ENCODE assay signal across 28 cellular contexts in genomic region chr12:91819132-91819447, GRCh38.
DNase-seq lines count a peak whose midpoint lies in the region; ATAC-seq, FAIRE-seq and TF ChIP-seq lines count a peak whose summit lies in the region.
"Had no signal": no experiment of that assay in that cellular context is flagged by ENCODE, and none has a peak within 500 bp of the region (broad histone marks: within the 10 kb centered on the region; RNA-seq: fewer than 3 reads in every experiment).

No MANE protein-coding gene starts in this region.

- no peak overlapping the region for H2BK12ac ChIP-seq in neuronal stem cell (ENCODE audit: low read length)

- CTCF ChIA-PET in HepG2 (lab: Yijun Ruan, JAX; ENCODE audit: low intra/inter-chr PET ratio, low total read pairs): no interaction called here

- H2AFZ ChIP-seq in HepG2 (ENCODE audit: low read length) (no peak overlapping the region), neuronal stem cell (ENCODE audit: low read length) (peak overlapping the region; percentile 48)
- H2AFZ ChIP-seq: parathyroid adenoma, PC-9 had no signal

- FAIRE-seq in HepG2 (lab: Jason Lieb, UNC) (no peak), GM19239 (lab: Jason Lieb, UNC) (no peak)
- FAIRE-seq: GM12892 had no signal

- H3K9me3 ChIP-seq in liver (ENCODE audit: control insufficient read depth in 4 of 4, low read length in 3 of 4) (peaks cover 0 to 3% (median 0%) of the 10 kb centered on the region in 4 donors), HepG2 (ENCODE audit: low read length) (no peaks in the 10 kb centered on the region), neuronal stem cell (replicated peaks in 1 of 2; ENCODE audit: control insufficient read depth in 2 of 2, insufficient read depth in 1 of 2, low read depth in 1 of 2, low read length in 2 of 2) (no peaks in the 10 kb centered on the region)
- H3K9me3 ChIP-seq: stomach, uterus had no signal

- TF ChIP-seq RAD21 in liver (IDR thresholded peaks at IDR 0.05): peak; percentile 55 to 62
- TF ChIP-seq RAD21 in HepG2 (CRISPR knock-in tag; IDR thresholded peaks at IDR 0.05): no peak

- H4K91ac ChIP-seq in neuronal stem cell (ENCODE audit: low read depth, low read length, poor library complexity): no peak overlapping the region

- H3K27me3 ChIP-seq in liver (ENCODE audit: control insufficient read depth in 4 of 4, insufficient read depth in 4 of 4, low read length in 3 of 4): no peaks in the 10 kb centered on the region
- no peaks in the 10 kb centered on the region; a peak in 1 of 5 replicates for H3K27me3 ChIP-seq in HepG2 (ENCODE audit: control insufficient read depth in 1 of 2, insufficient read depth in 2 of 2, low read length in 2 of 2)
- H3K27me3 ChIP-seq in neuronal stem cell (ENCODE audit: control insufficient read depth in 3 of 3, insufficient read depth in 3 of 3, low read depth in 1 of 3, low read length in 3 of 3): no peaks in the 10 kb centered on the region
- H3K27me3 ChIP-seq: stomach, uterus had no signal

- no peak overlapping the region for H3K18ac ChIP-seq in neuronal stem cell (ENCODE audit: low read length)

- no peaks in the 10 kb centered on the region for H3K79me1 ChIP-seq in neuronal stem cell (ENCODE audit: low read depth, low read length)

- H3K23ac ChIP-seq in neuronal stem cell (ENCODE audit: low read depth, low read length, poor library complexity): no peak overlapping the region

- H2BK120ac ChIP-seq in neuronal stem cell (ENCODE audit: low read depth, low read length): no peak overlapping the region

- H3K4me3 ChIP-seq in liver (ENCODE audit: low read depth in 1 of 3, low read length in 3 of 3): no peak overlapping the region
- H3K4me3 ChIP-seq in HepG2 (replicated peaks in 1 of 3; ENCODE audit: insufficient read depth in 1 of 3, low read depth in 2 of 3, low read length in 3 of 3): no peak overlapping the region
- no peak overlapping the region for H3K4me3 ChIP-seq in fibroblast of villous mesenchyme (ENCODE audit: low read depth, low read length)
- no peak overlapping the region for H3K4me3 ChIP-seq in neuronal stem cell (ENCODE audit: low read length in 2 of 2)
- H3K4me3 ChIP-seq: lung, PC-9, skin epidermis, stomach, uterus had no signal

- in situ Hi-C loops in HepG2 (cut with HindIII; ENCODE audit: extremely low pct_ligation_motif_present, low pct_unique_long_range_greater_than_20kb): loop anchor here (10.0 kb wide), 2 partner anchors 326 to 756 kb away; partner anchors contain the start of gene BTG1

- TF ChIP-seq CTCF in liver (IDR thresholded peaks at IDR 0.05; ENCODE audit: low read depth, low read length, missing input control) (no peak), HepG2 (CRISPR knock-in tag; IDR thresholded peaks at IDR 0.05) (no peak), fibroblast of villous mesenchyme (IDR thresholded peaks at IDR 0.05; ENCODE audit: insufficient read depth, low read depth, low read length) (no peak), endothelial cell (IDR thresholded peaks at IDR 0.05; ENCODE audit: unreplicated experiment) (no peak)

- H3K27ac ChIP-seq in liver (ENCODE audit: low read depth in 1 of 2, low read length in 2 of 2) (peak overlapping the region; percentile 80 to 91), HepG2 (ENCODE audit: extremely low read length, insufficient read depth, low read length) (no peak overlapping the region), neuronal stem cell (replicated peaks; ENCODE audit: low read length) (no peak overlapping the region)
- H3K27ac ChIP-seq: parathyroid adenoma, PC-9, WERI-Rb-1 had no signal

- ATAC-seq in HepG2: no peak; the same call in 2 of the 3 replicates
- no peak for ATAC-seq in HG03432 (IDR thresholded peaks at IDR 0.05; ENCODE audit: unreplicated experiment)
- ATAC-seq in HG03045 (IDR thresholded peaks at IDR 0.05; ENCODE audit: unreplicated experiment): no peak
- ATAC-seq: T-helper 17 cell had no signal

- no peaks in the 10 kb centered on the region for H3K9me3 Mint-ChIP-seq in endothelial cell (ENCODE audit: unreplicated experiment)

- H3K27ac Mint-ChIP-seq in endothelial cell (ENCODE audit: unreplicated experiment): no peak overlapping the region
- H3K27ac Mint-ChIP-seq: H9, naive B cell had no signal

- intact Hi-C loops in HepG2 (cut with micrococcal nuclease; ENCODE audit: unreplicated experiment): no loop called here

- no peaks in the 10 kb centered on the region for H3K27me3 Mint-ChIP-seq in endothelial cell (ENCODE audit: unreplicated experiment)
- H3K27me3 Mint-ChIP-seq: naive B cell, T-helper 17 cell had no signal

- no peak overlapping the region for H3K4me3 Mint-ChIP-seq in endothelial cell (ENCODE audit: unreplicated experiment)
- H3K4me3 Mint-ChIP-seq: H9, naive B cell, T-helper 17 cell had no signal

- no peaks in the 10 kb centered on the region for H3K36me3 ChIP-seq in liver (ENCODE audit: control insufficient read depth in 4 of 4, insufficient read depth in 3 of 4, low read depth in 1 of 4, low read length in 3 of 4)
- H3K36me3 ChIP-seq in HepG2 (replicated peaks in 1 of 2; ENCODE audit: control insufficient read depth in 1 of 2, insufficient read depth in 2 of 2, low read length in 2 of 2): no peaks in the 10 kb centered on the region
- H3K36me3 ChIP-seq in neuronal stem cell (replicated peaks in 1 of 2; ENCODE audit: control insufficient read depth in 2 of 2, insufficient read depth in 2 of 2, low read length in 2 of 2): no peaks in the 10 kb centered on the region
- H3K36me3 ChIP-seq: stomach, uterus, WERI-Rb-1 had no signal

- no peak overlapping the region for H4K8ac ChIP-seq in neuronal stem cell (ENCODE audit: low read depth, low read length)

- H3K14ac ChIP-seq in neuronal stem cell (ENCODE audit: low read length): no peak overlapping the region

- DNase-seq in HepG2 (ENCODE audit: low spot score): no peak
- DNase-seq in fibroblast of villous mesenchyme (ENCODE audit: low read depth): peak; percentile 65
- DNase-seq in neuronal stem cell (ENCODE audit: low spot score): no peak
- no peak for DNase-seq in endothelial cell (ENCODE audit: low spot score)
- DNase-seq in GM19239 (ENCODE audit: insufficient read length, low spot score): no peak
- DNase-seq: ACHN; activated CD4-positive, alpha-beta T cell treated with anti-CD3 and anti-CD28 coated beads, Interleukin-2, amount 50 U/mL, for 4 hours; activated naive CD4-positive, alpha-beta T cell treated with anti-CD3 and anti-CD28 coated beads, Interleukin-2, amount 50 U/mL, for 16 hours; activated T-cell treated with anti-CD3 and anti-CD28 coated beads for 4 hours; GF-D8; glutamatergic neuron; H9; naive B cell; NCI-H2107; NCI-H526; PC-9; stimulated activated CD4-positive, alpha-beta T cell treated with anti-CD3 and anti-CD28 coated beads, Interleukin-2, amount 100 ng/mL, for 48 hours; stomach; T-helper 17 cell; WERI-Rb-1 had no signal

- BruUV-seq in HepG2 (replicated peaks; lab: Mats Ljungman, UMichigan): no TSS peak

- no peak overlapping the region for H3K4ac ChIP-seq in neuronal stem cell (ENCODE audit: low read length)

- no peak for TF ChIP-seq POLR2A in HepG2 (IDR thresholded peaks at IDR 0.05; ENCODE audit: insufficient read depth in 1 of 2, low read depth in 2 of 2, low read length in 2 of 2)

- no peaks in the 10 kb centered on the region for H3K36me3 Mint-ChIP-seq in endothelial cell (ENCODE audit: low read depth, unreplicated experiment)
- H3K36me3 Mint-ChIP-seq: naive B cell had no signal

- H2BK5ac ChIP-seq in neuronal stem cell (ENCODE audit: low read length): no peak overlapping the region

- no peaks in the 10 kb centered on the region for H3K4me1 Mint-ChIP-seq in endothelial cell (ENCODE audit: unreplicated experiment)
- H3K4me1 Mint-ChIP-seq: H9, naive B cell, T-helper 17 cell had no signal

- H4K20me1 ChIP-seq in HepG2 (ENCODE audit: insufficient read depth, low read length): no peaks in the 10 kb centered on the region

- no peak overlapping the region for H3K4me2 ChIP-seq in HepG2 (ENCODE audit: low read depth, low read length)
- no peak overlapping the region for H3K4me2 ChIP-seq in neuronal stem cell (ENCODE audit: insufficient read depth, low read length, poor library complexity, severe bottlenecking)
- H3K4me2 ChIP-seq: PC-9 had no signal

- H3K9ac ChIP-seq in liver (ENCODE audit: low read depth in 1 of 2, low read length in 2 of 2): no peak overlapping the region
- no peak overlapping the region for H3K9ac ChIP-seq in HepG2 (ENCODE audit: insufficient read depth, low read depth, low read length)
- no peak overlapping the region for H3K9ac ChIP-seq in neuronal stem cell (ENCODE audit: low read depth, low read length, poor library complexity)
- H3K9ac ChIP-seq: parathyroid adenoma had no signal

- H2AK5ac ChIP-seq in neuronal stem cell (ENCODE audit: low read depth, low read length): no peak overlapping the region

- TF ChIP-seq EP300 in HepG2 (IDR thresholded peaks at IDR 0.05; ENCODE audit: low read depth in 2 of 2, low read length in 2 of 2) (no peak), HepG2 (CRISPR knock-in tag; IDR thresholded peaks at IDR 0.05; ENCODE audit: borderline replicate concordance) (no peak)

- POLR2A ChIA-PET in HepG2 (lab: Yijun Ruan, JAX): interaction anchor here (1.0 kb wide), 1 partner anchor 325 kb away, joined by 3 read pairs; no protein-coding TSS in a partner anchor

- H3K4me1 ChIP-seq in liver (ENCODE audit: control insufficient read depth in 4 of 4, insufficient read depth in 4 of 4, low read length in 3 of 4) (peaks cover 5 to 30% (median 25%) of the 10 kb centered on the region in 4 donors), HepG2 (ENCODE audit: insufficient read depth, low read length) (0 out of 2 replicates have a peak, but pooled peaks cover 5% of the 10 kb centered on the region), neuronal stem cell (ENCODE audit: control insufficient read depth in 2 of 2, insufficient read depth in 1 of 2, low read depth in 1 of 2, low read length in 2 of 2) (peaks cover 6 to 14% of the 10 kb centered on the region in 2 donors)
- H3K4me1 ChIP-seq: uterus had no signal

- H3K79me2 ChIP-seq in HepG2 (ENCODE audit: insufficient read depth, low read length): no peaks in the 10 kb centered on the region
- H3K79me2 ChIP-seq: parathyroid adenoma had no signal

- H2BK15ac ChIP-seq in neuronal stem cell (ENCODE audit: low read length): no peak overlapping the region

TF ChIP-seq in liver, 16 proteins besides CTCF, POLR2A, EP300 and RAD21 (continues in another document):
- TF ChIP-seq NR2F2 (IDR thresholded peaks at IDR 0.05): no peak
- peak; percentile 78 for TF ChIP-seq SP1 (IDR thresholded peaks at IDR 0.05)
- peak; percentile 31 for TF ChIP-seq HNF4G (IDR thresholded peaks at IDR 0.05)
- peak in 1 of 2 donors; percentile 39 for TF ChIP-seq GABPA (IDR thresholded peaks at IDR 0.05 in 1 of 2, conservative IDR thresholded peaks at IDR 0.05 in 1 of 2)

TF ChIP-seq in HepG2, 621 proteins besides CTCF, POLR2A, EP300 and RAD21:
- TF ChIP-seq NPAS2 (CRISPR knock-in tag; IDR thresholded peaks at IDR 0.05; ENCODE audit: borderline replicate concordance): no peak
- no peak for TF ChIP-seq THYN1 (CRISPR knock-in tag; IDR thresholded peaks at IDR 0.05; ENCODE audit: borderline replicate concordance, low read depth)

Comparison
In these comparisons a context has a peak if more than half of its experiments do, and no peak if none do; other contexts are left out.
1. H3K27ac ChIP-seq: peak in liver (2 of 2); none in HepG2 (single experiment) and neuronal stem cell (single experiment).